ENCODE assay signal across 1 cellular context in the genomic region with DNA sequence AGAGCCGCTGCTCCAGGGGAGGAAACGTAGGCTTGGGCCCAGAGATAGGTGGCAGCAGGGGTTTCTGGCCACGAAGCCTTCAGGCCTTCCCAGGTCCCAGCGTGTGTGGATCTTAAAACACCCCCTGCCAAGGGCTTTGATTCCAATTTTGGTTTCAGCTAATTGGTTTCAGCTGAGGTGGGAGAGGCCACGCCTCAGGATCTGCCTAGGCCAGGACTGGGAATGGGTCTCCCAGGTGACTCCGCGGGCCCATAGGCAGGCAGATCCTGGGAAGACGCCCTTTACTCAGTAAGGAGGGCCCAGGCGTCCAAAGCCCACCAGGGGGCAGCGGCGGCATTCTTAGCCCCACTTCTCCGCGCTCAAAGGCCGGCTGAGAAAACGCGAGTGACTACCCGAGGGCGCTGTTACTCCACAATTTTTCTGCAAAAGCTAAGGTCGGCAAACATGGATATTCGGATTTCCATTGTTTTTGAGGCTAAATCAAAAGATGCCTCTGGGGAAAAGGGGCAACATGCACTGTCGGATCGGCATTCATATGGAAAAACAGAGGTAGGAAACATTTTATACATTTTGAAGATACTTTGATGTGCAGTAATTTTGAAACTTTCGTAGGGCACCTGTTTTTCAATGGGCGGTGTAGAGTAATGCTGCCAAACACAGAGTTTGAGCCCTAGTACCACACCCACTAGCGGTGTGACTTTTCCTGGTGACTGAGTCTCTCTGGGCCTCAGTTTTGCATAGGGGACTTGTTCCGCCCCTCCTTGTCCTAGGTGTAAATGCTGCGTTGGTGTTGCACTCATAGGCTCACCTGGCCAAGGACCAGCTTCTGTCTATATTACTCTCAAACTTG.
TF ChIP-seq lines count a peak whose summit lies in the region.

No MANE protein-coding gene starts in this region.

TF ChIP-seq in HEK293, 187 proteins besides CTCF, POLR2A, EP300 and RAD21 (continued from another document):
- TF ChIP-seq ZNF16 (tag by site-specific recombination; IDR thresholded peaks at IDR 0.05; ENCODE audit: low read depth) (no peak), ZNF335 (tag by site-specific recombination; conservative IDR thresholded peaks at IDR 0.05) (0 out of 2 replicates have a peak, but pooled peaks have one; percentile 18), SCRT2 (tag by site-specific recombination; IDR thresholded peaks at IDR 0.05) (no peak; the same call in 1 of the 2 replicates), SP2 (tag by site-specific recombination; IDR thresholded peaks at IDR 0.05) (peak; percentile 11; the same call in 1 of the 2 replicates), SCRT1 (tag by site-specific recombination; IDR thresholded peaks at IDR 0.05; ENCODE audit: borderline replicate concordance) (peak; percentile 19; the same call in 1 of the 2 replicates), ZNF394 (tag by site-specific recombination; IDR thresholded peaks at IDR 0.05; ENCODE audit: borderline replicate concordance) (peak; percentile 19; the same call in 1 of the 2 replicates), ZEB2 (tag by site-specific recombination; IDR thresholded peaks at IDR 0.05) (peak; percentile 57; the same call in 1 of the 2 replicates), ZSCAN30 (tag by site-specific recombination; IDR thresholded peaks at IDR 0.05) (peak; percentile 82), ZNF513 (tag by site-specific recombination; IDR thresholded peaks at IDR 0.05) (no peak), ZNF521 (tag by site-specific recombination; IDR thresholded peaks at IDR 0.05) (no peak), ZNF843 (tag by site-specific recombination; IDR thresholded peaks at IDR 0.05) (0 out of 2 replicates have a peak, but pooled peaks have one; percentile 16), KLF8 (tag by site-specific recombination; IDR thresholded peaks at IDR 0.05) (peak; percentile 39; the same call in 1 of the 2 replicates), ZBTB8A (tag by site-specific recombination; IDR thresholded peaks at IDR 0.05) (peak; percentile 89), GLIS2 (tag by site-specific recombination; IDR thresholded peaks at IDR 0.05) (0 out of 2 replicates have a peak, but pooled peaks have one; percentile 27), ZNF302 (tag by site-specific recombination; IDR thresholded peaks at IDR 0.05; ENCODE audit: low read depth) (no peak), ZNF660 (tag by site-specific recombination; IDR thresholded peaks at IDR 0.05) (peak; percentile 83), ZNF423 (tag by site-specific recombination; IDR thresholded peaks at IDR 0.05) (no peak), ZSCAN18 (tag by site-specific recombination; IDR thresholded peaks at IDR 0.05) (no peak), ZNF184 (tag by site-specific recombination; IDR thresholded peaks at IDR 0.05) (peak; percentile 66; the same call in 1 of the 2 replicates), SP7 (tag by site-specific recombination; IDR thresholded peaks at IDR 0.05) (0 out of 2 replicates have a peak, but pooled peaks have one; percentile 37), ZXDB (tag by site-specific recombination; IDR thresholded peaks at IDR 0.05) (peak; percentile 36; the same call in 1 of the 2 replicates), ZBTB17 (tag by site-specific recombination; IDR thresholded peaks at IDR 0.05) (peak; percentile 77), SP3 (tag by site-specific recombination; IDR thresholded peaks at IDR 0.05) (no peak), ZNF501 (tag by site-specific recombination; IDR thresholded peaks at IDR 0.05) (0 out of 2 replicates have a peak, but pooled peaks have one; percentile 26), GLIS1 (tag by site-specific recombination; IDR thresholded peaks at IDR 0.05) (peak; percentile 75), KLF1 (tag by site-specific recombination; IDR thresholded peaks at IDR 0.05) (peak; percentile 29; the same call in 1 of the 2 replicates), ZIC2 (tag by site-specific recombination; IDR thresholded peaks at IDR 0.05) (peak; percentile 79), TRIM28 (IDR thresholded peaks at IDR 0.05; ENCODE audit: borderline replicate concordance, low read length) (peak; percentile 24; the same call in 1 of the 2 replicates), IKZF3 (tag by site-specific recombination; IDR thresholded peaks at IDR 0.05) (peak; percentile 71), ZNF654 (tag by site-specific recombination; IDR thresholded peaks at IDR 0.05; ENCODE audit: low read depth) (peak; percentile 99), OVOL3 (tag by site-specific recombination; IDR thresholded peaks at IDR 0.05) (no peak)
- TF ChIP-seq, protein P1, sequence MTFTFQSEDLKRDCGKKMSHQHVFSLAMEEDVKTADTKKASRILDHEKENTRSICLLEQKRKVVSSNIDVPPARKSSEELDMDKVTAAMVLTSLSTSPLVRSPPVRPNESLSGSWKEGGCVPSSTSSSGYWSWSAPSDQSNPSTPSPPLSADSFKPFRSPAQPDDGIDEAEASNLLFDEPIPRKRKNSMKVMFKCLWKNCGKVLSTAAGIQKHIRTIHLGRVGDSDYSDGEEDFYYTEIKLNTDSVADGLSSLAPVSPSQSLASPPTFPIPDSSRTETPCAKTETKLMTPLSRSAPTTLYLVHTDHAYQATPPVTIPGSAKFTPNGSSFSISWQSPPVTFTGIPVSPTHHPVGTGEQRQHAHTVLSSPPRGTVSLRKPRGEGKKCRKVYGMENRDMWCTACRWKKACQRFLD (tag by site-specific recombination; IDR thresholded peaks at IDR 0.05): no peak
- TF ChIP-seq, protein P2, sequence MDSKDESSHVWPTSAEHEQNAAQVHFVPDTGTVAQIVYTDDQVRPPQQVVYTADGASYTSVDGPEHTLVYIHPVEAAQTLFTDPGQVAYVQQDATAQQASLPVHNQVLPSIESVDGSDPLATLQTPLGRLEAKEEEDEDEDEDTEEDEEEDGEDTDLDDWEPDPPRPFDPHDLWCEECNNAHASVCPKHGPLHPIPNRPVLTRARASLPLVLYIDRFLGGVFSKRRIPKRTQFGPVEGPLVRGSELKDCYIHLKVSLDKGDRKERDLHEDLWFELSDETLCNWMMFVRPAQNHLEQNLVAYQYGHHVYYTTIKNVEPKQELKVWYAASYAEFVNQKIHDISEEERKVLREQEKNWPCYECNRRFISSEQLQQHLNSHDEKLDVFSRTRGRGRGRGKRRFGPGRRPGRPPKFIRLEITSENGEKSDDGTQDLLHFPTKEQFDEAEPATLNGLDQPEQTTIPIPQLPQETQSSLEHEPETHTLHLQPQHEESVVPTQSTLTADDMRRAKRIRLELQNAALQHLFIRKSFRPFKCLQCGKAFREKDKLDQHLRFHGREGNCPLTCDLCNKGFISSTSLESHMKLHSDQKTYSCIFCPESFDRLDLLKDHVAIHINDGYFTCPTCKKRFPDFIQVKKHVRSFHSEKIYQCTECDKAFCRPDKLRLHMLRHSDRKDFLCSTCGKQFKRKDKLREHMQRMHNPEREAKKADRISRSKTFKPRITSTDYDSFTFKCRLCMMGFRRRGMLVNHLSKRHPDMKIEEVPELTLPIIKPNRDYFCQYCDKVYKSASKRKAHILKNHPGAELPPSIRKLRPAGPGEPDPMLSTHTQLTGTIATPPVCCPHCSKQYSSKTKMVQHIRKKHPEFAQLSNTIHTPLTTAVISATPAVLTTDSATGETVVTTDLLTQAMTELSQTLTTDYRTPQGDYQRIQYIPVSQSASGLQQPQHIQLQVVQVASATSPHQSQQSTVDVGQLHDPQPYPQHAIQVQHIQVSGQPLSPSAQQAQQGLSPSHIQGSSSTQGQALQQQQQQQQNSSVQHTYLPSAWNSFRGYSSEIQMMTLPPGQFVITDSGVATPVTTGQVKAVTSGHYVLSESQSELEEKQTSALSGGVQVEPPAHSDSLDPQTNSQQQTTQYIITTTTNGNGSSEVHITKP (tag by site-specific recombination; IDR thresholded peaks at IDR 0.05): peak; percentile 67
- TF ChIP-seq, protein P3, sequence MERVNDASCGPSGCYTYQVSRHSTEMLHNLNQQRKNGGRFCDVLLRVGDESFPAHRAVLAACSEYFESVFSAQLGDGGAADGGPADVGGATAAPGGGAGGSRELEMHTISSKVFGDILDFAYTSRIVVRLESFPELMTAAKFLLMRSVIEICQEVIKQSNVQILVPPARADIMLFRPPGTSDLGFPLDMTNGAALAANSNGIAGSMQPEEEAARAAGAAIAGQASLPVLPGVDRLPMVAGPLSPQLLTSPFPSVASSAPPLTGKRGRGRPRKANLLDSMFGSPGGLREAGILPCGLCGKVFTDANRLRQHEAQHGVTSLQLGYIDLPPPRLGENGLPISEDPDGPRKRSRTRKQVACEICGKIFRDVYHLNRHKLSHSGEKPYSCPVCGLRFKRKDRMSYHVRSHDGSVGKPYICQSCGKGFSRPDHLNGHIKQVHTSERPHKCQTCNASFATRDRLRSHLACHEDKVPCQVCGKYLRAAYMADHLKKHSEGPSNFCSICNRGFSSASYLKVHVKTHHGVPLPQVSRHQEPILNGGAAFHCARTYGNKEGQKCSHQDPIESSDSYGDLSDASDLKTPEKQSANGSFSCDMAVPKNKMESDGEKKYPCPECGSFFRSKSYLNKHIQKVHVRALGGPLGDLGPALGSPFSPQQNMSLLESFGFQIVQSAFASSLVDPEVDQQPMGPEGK (tag by site-specific recombination; IDR thresholded peaks at IDR 0.05): no peak
- TF ChIP-seq, protein P4, sequence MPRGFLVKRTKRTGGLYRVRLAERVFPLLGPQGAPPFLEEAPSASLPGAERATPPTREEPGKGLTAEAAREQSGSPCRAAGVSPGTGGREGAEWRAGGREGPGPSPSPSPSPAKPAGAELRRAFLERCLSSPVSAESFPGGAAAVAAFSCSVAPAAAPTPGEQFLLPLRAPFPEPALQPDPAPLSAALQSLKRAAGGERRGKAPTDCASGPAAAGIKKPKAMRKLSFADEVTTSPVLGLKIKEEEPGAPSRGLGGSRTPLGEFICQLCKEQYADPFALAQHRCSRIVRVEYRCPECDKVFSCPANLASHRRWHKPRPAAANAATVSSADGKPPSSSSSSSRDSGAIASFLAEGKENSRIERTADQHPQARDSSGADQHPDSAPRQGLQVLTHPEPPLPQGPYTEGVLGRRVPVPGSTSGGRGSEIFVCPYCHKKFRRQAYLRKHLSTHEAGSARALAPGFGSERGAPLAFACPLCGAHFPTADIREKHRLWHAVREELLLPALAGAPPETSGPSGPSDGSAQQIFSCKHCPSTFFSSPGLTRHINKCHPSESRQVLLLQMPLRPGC (tag by site-specific recombination; IDR thresholded peaks at IDR 0.05): peak; percentile 26; the same call in 1 of the 2 replicates
- TF ChIP-seq, protein P5, sequence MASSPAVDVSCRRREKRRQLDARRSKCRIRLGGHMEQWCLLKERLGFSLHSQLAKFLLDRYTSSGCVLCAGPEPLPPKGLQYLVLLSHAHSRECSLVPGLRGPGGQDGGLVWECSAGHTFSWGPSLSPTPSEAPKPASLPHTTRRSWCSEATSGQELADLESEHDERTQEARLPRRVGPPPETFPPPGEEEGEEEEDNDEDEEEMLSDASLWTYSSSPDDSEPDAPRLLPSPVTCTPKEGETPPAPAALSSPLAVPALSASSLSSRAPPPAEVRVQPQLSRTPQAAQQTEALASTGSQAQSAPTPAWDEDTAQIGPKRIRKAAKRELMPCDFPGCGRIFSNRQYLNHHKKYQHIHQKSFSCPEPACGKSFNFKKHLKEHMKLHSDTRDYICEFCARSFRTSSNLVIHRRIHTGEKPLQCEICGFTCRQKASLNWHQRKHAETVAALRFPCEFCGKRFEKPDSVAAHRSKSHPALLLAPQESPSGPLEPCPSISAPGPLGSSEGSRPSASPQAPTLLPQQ (tag by site-specific recombination; IDR thresholded peaks at IDR 0.05): peak; percentile 69
